Comparison of ENCODE assay signal across 15 cellular contexts in the genomic region with DNA sequence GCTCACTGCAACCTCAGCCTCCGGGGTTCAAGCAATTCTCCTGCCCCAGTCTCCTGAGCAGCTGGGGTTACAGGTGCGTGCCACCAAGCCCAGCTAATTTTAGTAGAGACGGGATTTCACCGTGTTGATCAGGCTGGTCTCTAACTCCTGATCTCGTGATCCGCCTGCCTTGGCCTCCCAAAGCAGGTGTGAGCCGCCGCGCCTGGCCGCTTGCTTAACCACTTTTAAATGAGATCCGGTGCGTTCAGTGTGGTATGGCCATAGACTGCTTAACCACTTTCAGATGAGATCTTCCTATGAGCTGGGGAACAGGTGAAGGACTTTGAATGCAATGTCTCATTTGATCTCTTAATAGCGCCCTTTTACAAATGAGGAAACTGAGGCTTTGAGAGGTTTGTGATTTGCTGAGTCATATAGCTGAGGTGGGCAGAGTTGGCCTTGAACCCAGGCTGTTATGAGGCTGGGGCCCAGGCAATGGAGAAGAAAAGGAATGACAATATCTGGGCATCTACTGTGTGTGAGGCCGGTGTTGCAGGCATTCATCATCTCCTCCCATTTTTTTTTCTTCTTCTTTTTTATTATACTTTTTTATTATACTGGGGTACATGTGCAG. TPM values are rescaled to one million over a fixed set of nuclear protein-coding genes. Genes with fewer than 3 reads are reported as not detected.
A peak's percentile ranks its signal among the peaks of the same experiment; 100 is the strongest.
DNase-seq lines count a peak whose midpoint lies in the region; ATAC-seq and TF ChIP-seq lines count a peak whose summit lies in the region.
"Had no signal": no experiment of that assay in that cellular context is flagged by ENCODE, and none has a peak within 500 bp of the region (broad histone marks: within the 10 kb centered on the region; RNA-seq: fewer than 3 reads in every experiment).

No MANE protein-coding gene starts in this region.

- no peak for TF ChIP-seq CTCF in Peyer's patch (IDR thresholded peaks at IDR 0.05)

- H3K36me3 Mint-ChIP-seq in activated naive CD4-positive, alpha-beta T cell treated with anti-CD3 and anti-CD28 coated beads, Interleukin-2, amount 50 U/mL, for 72 hours: peaks cover 5 to 9% of the 10 kb centered on the region in 2 donors
- H3K36me3 Mint-ChIP-seq: natural killer cell treated with Interleukin-12 subunit alpha and Interleukin-12 subunit beta and Interleukin-15 and Interleukin-18, amount 100 ng/mL, for 72 hours had no signal

- peak overlapping the region in 1 of 2 donors; percentile 68 for H3K27ac Mint-ChIP-seq in activated naive CD4-positive, alpha-beta T cell treated with anti-CD3 and anti-CD28 coated beads, Interleukin-2, amount 50 U/mL, for 72 hours
- H3K27ac Mint-ChIP-seq: GM23338; natural killer cell treated with Interleukin-12 subunit alpha and Interleukin-12 subunit beta and Interleukin-15 and Interleukin-18, amount 100 ng/mL, for 72 hours; stimulated activated naive CD8-positive, alpha-beta T cell treated with anti-CD3 and anti-CD28 coated beads, Interleukin-15, Interleukin-2, amounts not matched to agents 100 ng/mL and 50 ng/mL, for 24 hours had no signal

- no peaks in the 10 kb centered on the region for H3K4me1 ChIP-seq in Peyer's patch

- no peaks in the 10 kb centered on the region for H3K9me3 ChIP-seq in Peyer's patch

- no peaks in the 10 kb centered on the region for H3K36me3 ChIP-seq in Peyer's patch

- peaks cover 0 to 7% of the 10 kb centered on the region in 2 donors for H3K9me3 Mint-ChIP-seq in activated naive CD4-positive, alpha-beta T cell treated with anti-CD3 and anti-CD28 coated beads, Interleukin-2, amount 50 U/mL, for 72 hours
- H3K9me3 Mint-ChIP-seq: natural killer cell treated with Interleukin-12 subunit alpha and Interleukin-12 subunit beta and Interleukin-15 and Interleukin-18, amount 100 ng/mL, for 72 hours had no signal

- H3K27ac ChIP-seq in Peyer's patch: no peak overlapping the region

- no peaks in the 10 kb centered on the region for H3K27me3 ChIP-seq in Peyer's patch

- ATAC-seq in GM18502 (IDR thresholded peaks at IDR 0.05; ENCODE audit: poor library complexity, unreplicated experiment) (peak; percentile 92), GM19468 (IDR thresholded peaks at IDR 0.05; ENCODE audit: extremely low read depth, unreplicated experiment) (peak; percentile 74), HG03045 (IDR thresholded peaks at IDR 0.05; ENCODE audit: unreplicated experiment) (peak; percentile 68)
- no peak for ATAC-seq in activated naive CD4-positive, alpha-beta T cell treated with anti-CD3 and anti-CD28 coated beads, Interleukin-2, amount 50 U/mL, for 72 hours
- ATAC-seq: GM23338; natural killer cell treated with Interleukin-12 subunit alpha and Interleukin-12 subunit beta and Interleukin-15 and Interleukin-18, amount 100 ng/mL, for 72 hours had no signal

- H3K4me3 ChIP-seq in Peyer's patch: no peak overlapping the region
- H3K4me3 ChIP-seq: GM23338 had no signal

- DNase-seq in Peyer's patch (peak in 2 of 3 donors; percentile 71 to 81), HK-2 (ENCODE audit: unreplicated experiment) (no peak), NCI-H1436 (lab: John Stamatoyannopoulos, UW) (no peak), cerebellum (ENCODE audit: low spot score) (no peak)
- DNase-seq in activated naive CD4-positive, alpha-beta T cell treated with anti-CD3 and anti-CD28 coated beads, Interleukin-2, amount 50 U/mL, for 72 hours (ENCODE audit: low spot score in 2 of 2): no peak
- DNase-seq: activated naive CD4-positive, alpha-beta T cell; CD8-positive, alpha-beta memory T cell; effector CD8-positive, alpha-beta T cell; stimulated activated CD4-positive, alpha-beta T cell treated with anti-CD3 and anti-CD28 coated beads, Interleukin-15, amount 100 ng/mL, for 24 hours had no signal

- no peak for TF ChIP-seq POLR2A in Peyer's patch (IDR thresholded peaks at IDR 0.05)

RNA-seq across cellular contexts. Expression of gene NSG1, which starts 41.9 kb away (rescaled TPM):
- total RNA-seq in Peyer's patch: 10 to 100 TPM in 1 of 4 donors, 1 to 10 TPM in 3; 2.0 to 13.2 (median 3.7) TPM
- total RNA-seq in activated naive CD4-positive, alpha-beta T cell treated with anti-CD3 and anti-CD28 coated beads, Interleukin-2, amount 50 U/mL, for 72 hours: under 1 TPM; 0.25 to 0.91 TPM
- 223 TPM for total RNA-seq in cerebellum

RNA-seq across cellular contexts. Expression of gene ZBTB49, which starts 55.0 kb away (rescaled TPM):
- total RNA-seq in Peyer's patch (10 to 100 TPM in 2 of 4 donors, 1 to 10 TPM in 2; 3.3 to 17.0 (median 11.7) TPM), cerebellum (11.8 TPM)
- 1 to 10 TPM; 3.9 to 6.0 TPM for total RNA-seq in activated naive CD4-positive, alpha-beta T cell treated with anti-CD3 and anti-CD28 coated beads, Interleukin-2, amount 50 U/mL, for 72 hours

RNA-seq across cellular contexts. Expression of gene LYAR, which starts 55.1 kb away (rescaled TPM):
- total RNA-seq in Peyer's patch: 1 to 10 TPM; 2.8 to 6.3 (median 4.4) TPM
- total RNA-seq in activated naive CD4-positive, alpha-beta T cell treated with anti-CD3 and anti-CD28 coated beads, Interleukin-2, amount 50 U/mL, for 72 hours: 10 to 100 TPM; 34.7 to 39.6 TPM
- 7.3 TPM for total RNA-seq in cerebellum

Comparison
In these comparisons a context has a peak if more than half of its experiments do, and no peak if none do; other contexts are left out.
1. ATAC-seq: peak in GM18502 (single experiment), GM19468 (single experiment) and HG03045 (single experiment); none in activated naive CD4-positive, alpha-beta T cell treated with anti-CD3 and anti-CD28 coated beads, Interleukin-2, amount 50 U/mL, for 72 hours (0 of 2).
2. DNase-seq: peak in Peyer's patch (2 of 3); none in activated naive CD4-positive, alpha-beta T cell treated with anti-CD3 and anti-CD28 coated beads, Interleukin-2, amount 50 U/mL, for 72 hours (0 of 2), HK-2 (single experiment), NCI-H1436 (single experiment) and cerebellum (single experiment).
3. RNA of gene NSG1, which starts 41.9 kb away (total RNA-seq): 223 TPM in cerebellum (single experiment); 2.0 to 13.2 TPM in Peyer's patch and 0.25 to 0.91 TPM in activated naive CD4-positive, alpha-beta T cell treated with anti-CD3 and anti-CD28 coated beads, Interleukin-2, amount 50 U/mL, for 72 hours; every median in the first group is over 10 times any median in the second.